ENCODE assay signal across 8 cellular contexts in the genomic region with DNA sequence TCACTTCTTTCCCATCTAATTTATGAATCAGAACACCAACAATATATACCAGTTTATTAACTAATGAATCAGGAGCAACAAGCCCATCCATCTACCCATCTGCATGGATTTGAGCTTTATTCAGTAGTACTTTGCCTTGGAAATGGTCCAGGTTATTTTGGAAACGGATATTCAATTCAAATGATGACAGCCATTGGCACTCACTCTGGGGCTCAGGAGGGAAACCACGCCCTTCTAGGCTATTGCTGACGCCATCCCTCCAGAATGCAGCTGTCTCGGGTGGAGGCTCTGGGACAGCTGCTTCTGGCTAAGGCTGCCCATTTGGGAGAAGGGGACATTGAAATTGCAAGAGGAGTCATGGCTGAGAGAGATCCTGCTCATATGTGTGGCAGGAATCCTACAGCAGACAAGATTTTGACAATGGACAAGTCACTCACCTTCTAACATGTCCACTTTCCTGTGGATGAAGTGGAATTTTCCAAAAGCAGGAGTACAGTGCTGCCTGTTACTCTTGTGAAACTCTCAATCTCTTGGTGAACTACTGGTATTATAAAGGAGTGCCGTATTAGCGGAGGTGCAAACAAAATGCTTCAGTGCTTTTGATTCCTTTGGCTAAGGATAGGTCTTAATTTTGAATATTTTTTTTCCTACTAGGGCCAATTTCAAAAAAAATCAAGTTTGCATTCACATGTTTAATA. TPM values are rescaled to one million over a fixed set of nuclear protein-coding genes. Genes with fewer than 3 reads are reported as not detected.
A peak's percentile ranks its signal among the peaks of the same experiment; 100 is the strongest.
DNase-seq lines count a peak whose midpoint lies in the region; ATAC-seq, FAIRE-seq and TF ChIP-seq lines count a peak whose summit lies in the region.

No MANE protein-coding gene starts in this region.

- POLR2A ChIA-PET in A549 (lab: Yijun Ruan, JAX): no interaction called here

- no peaks in the 10 kb centered on the region for H3K27me3 Mint-ChIP-seq in activated T-cell treated with anti-CD3 and anti-CD28 coated beads, Interleukin-2, amount 50 U/mL, for 4 hours (ENCODE audit: low read depth)

- H3K36me3 Mint-ChIP-seq in activated T-cell treated with anti-CD3 and anti-CD28 coated beads, Interleukin-2, amount 50 U/mL, for 4 hours (ENCODE audit: insufficient read depth): peaks cover 2% of the 10 kb centered on the region

- peaks cover 49% of the 10 kb centered on the region for H3K4me1 ChIP-seq in A549

- DNase-seq in A549 (ENCODE audit: low read depth in 1 of 2, low spot score in 1 of 2): peak; percentile 76 to 85
- peak; percentile 90 to 95 for DNase-seq in lung microvascular endothelial cell (ENCODE audit: low read depth in 2 of 2)
- DNase-seq in activated T-cell treated with anti-CD3 and anti-CD28 coated beads, Interleukin-2, amount 50 U/mL, for 4 hours: no peak
- DNase-seq in cortex of kidney (lab: John Stamatoyannopoulos, UW): no peak

- H3K4me1 Mint-ChIP-seq in activated T-cell treated with anti-CD3 and anti-CD28 coated beads, Interleukin-2, amount 50 U/mL, for 4 hours (ENCODE audit: low read depth): peaks cover 17% of the 10 kb centered on the region

- H3K4me3 ChIP-seq in A549: 0 out of 3 replicates have a peak overlapping the region, but pooled peaks have one; percentile 15

- no peak for TF ChIP-seq CTCF in A549 (IDR thresholded peaks at IDR 0.05)

- CTCF ChIA-PET in A549 (lab: Yijun Ruan, JAX): interaction anchor here (1.1 to 1.4 kb wide), 3 partner anchors 9 to 37 kb away, joined by 3 to 4 read pairs (median 3); no protein-coding TSS in a partner anchor

- ATAC-seq in A549: peak; percentile 95 to 96
- no peak for ATAC-seq in activated T-cell treated with anti-CD3 and anti-CD28 coated beads, Interleukin-2, amount 50 U/mL, for 4 hours
- no peak for ATAC-seq in GM18858 (IDR thresholded peaks at IDR 0.05; ENCODE audit: unreplicated experiment)
- ATAC-seq in GM21528 (IDR thresholded peaks at IDR 0.05; ENCODE audit: low FRiP score, unreplicated experiment): no peak

- H3K4me2 ChIP-seq in A549: peak overlapping the region; percentile 98

- H3K4me3 Mint-ChIP-seq in activated T-cell treated with anti-CD3 and anti-CD28 coated beads, Interleukin-2, amount 50 U/mL, for 4 hours: no peak overlapping the region

- peak in 1 of 2 experiments; percentile 8; a peak in 1 of 5 replicates for TF ChIP-seq EP300 in A549 (IDR thresholded peaks at IDR 0.05)
- TF ChIP-seq EP300 in Ishikawa (IDR thresholded peaks at IDR 0.05; ENCODE audit: borderline replicate concordance): no peak; the same call in 1 of the 2 replicates

- FAIRE-seq in A549 (lab: Jason Lieb, UNC): no peak

- TF ChIP-seq RAD21 in A549 (conservative IDR thresholded peaks at IDR 0.05 in 1 of 2, IDR thresholded peaks at IDR 0.05 in 1 of 2): no peak
- no peak for TF ChIP-seq RAD21 in Ishikawa (IDR thresholded peaks at IDR 0.05; ENCODE audit: low read depth)

- no peaks in the 10 kb centered on the region for H3K9me3 Mint-ChIP-seq in activated T-cell treated with anti-CD3 and anti-CD28 coated beads, Interleukin-2, amount 50 U/mL, for 4 hours

- H3K9me3 ChIP-seq in A549: no peaks in the 10 kb centered on the region

- 4% methylated on average over 4 of the region's 6 CpGs for WGBS in A549 (ENCODE audit: missing lambda C conversion rate)

- H3K27ac ChIP-seq in A549 (peak overlapping the region; percentile 85 to 94), cingulate gyrus (ENCODE audit: low read depth, low read length) (peak overlapping the region; percentile 33)

- no peak for TF ChIP-seq POLR2A in A549 (IDR thresholded peaks at IDR 0.05; ENCODE audit: low read length)

TF ChIP-seq in A549, 52 proteins besides CTCF, POLR2A, EP300 and RAD21 (continues in another document):
- TF ChIP-seq, protein P1, sequence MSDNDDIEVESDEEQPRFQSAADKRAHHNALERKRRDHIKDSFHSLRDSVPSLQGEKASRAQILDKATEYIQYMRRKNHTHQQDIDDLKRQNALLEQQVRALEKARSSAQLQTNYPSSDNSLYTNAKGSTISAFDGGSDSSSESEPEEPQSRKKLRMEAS (IDR thresholded peaks at IDR 0.05): peak; percentile 53
- no peak for TF ChIP-seq PHF8 (IDR thresholded peaks at IDR 0.05; ENCODE audit: borderline replicate concordance, low read depth)
- TF ChIP-seq GATA3 (IDR thresholded peaks at IDR 0.05; ENCODE audit: borderline replicate concordance): 0 out of 2 replicates have a peak, but pooled peaks have one; percentile 27
- TF ChIP-seq HOXA7 (CRISPR knock-in tag; IDR thresholded peaks at IDR 0.05): no peak
- TF ChIP-seq, protein P2, sequence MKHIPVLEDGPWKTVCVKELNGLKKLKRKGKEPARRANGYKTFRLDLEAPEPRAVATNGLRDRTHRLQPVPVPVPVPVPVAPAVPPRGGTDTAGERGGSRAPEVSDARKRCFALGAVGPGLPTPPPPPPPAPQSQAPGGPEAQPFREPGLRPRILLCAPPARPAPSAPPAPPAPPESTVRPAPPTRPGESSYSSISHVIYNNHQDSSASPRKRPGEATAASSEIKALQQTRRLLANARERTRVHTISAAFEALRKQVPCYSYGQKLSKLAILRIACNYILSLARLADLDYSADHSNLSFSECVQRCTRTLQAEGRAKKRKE (CRISPR knock-in tag; IDR thresholded peaks at IDR 0.05; ENCODE audit: low read depth): no peak
- 0 out of 3 replicates have a peak, but pooled peaks have one; percentile 13 for TF ChIP-seq SMC3 (IDR thresholded peaks at IDR 0.05)
- TF ChIP-seq FOSL2 (IDR thresholded peaks at IDR 0.05): no peak
- peak; percentile 36 for TF ChIP-seq FOSL2 (CRISPR knock-in tag; IDR thresholded peaks at IDR 0.05)
- TF ChIP-seq JUNB (IDR thresholded peaks at IDR 0.05): no peak
- TF ChIP-seq ZSCAN20 (CRISPR knock-in tag; IDR thresholded peaks at IDR 0.05): no peak
- TF ChIP-seq RNF2 (IDR thresholded peaks at IDR 0.05; ENCODE audit: borderline replicate concordance, low read depth): no peak
- no peak for TF ChIP-seq MAZ (IDR thresholded peaks at IDR 0.05; ENCODE audit: borderline replicate concordance, low read depth, low read length)
- TF ChIP-seq, protein P3, sequence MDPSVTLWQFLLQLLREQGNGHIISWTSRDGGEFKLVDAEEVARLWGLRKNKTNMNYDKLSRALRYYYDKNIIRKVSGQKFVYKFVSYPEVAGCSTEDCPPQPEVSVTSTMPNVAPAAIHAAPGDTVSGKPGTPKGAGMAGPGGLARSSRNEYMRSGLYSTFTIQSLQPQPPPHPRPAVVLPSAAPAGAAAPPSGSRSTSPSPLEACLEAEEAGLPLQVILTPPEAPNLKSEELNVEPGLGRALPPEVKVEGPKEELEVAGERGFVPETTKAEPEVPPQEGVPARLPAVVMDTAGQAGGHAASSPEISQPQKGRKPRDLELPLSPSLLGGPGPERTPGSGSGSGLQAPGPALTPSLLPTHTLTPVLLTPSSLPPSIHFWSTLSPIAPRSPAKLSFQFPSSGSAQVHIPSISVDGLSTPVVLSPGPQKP (IDR thresholded peaks at IDR 0.05; ENCODE audit: low read depth, low read length): no peak
- no peak for TF ChIP-seq NPAS2 (CRISPR knock-in tag; IDR thresholded peaks at IDR 0.05; ENCODE audit: borderline replicate concordance)

TF ChIP-seq in Ishikawa, 13 proteins besides CTCF, POLR2A, EP300 and RAD21 (continues in another document):
- TF ChIP-seq, protein P4, sequence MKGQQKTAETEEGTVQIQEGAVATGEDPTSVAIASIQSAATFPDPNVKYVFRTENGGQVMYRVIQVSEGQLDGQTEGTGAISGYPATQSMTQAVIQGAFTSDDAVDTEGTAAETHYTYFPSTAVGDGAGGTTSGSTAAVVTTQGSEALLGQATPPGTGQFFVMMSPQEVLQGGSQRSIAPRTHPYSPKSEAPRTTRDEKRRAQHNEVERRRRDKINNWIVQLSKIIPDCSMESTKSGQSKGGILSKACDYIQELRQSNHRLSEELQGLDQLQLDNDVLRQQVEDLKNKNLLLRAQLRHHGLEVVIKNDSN (IDR thresholded peaks at IDR 0.05): no peak
- TF ChIP-seq TAF1 (IDR thresholded peaks at IDR 0.05; ENCODE audit: low read depth) (no peak), ZBTB7A (IDR thresholded peaks at IDR 0.05; ENCODE audit: low read depth) (no peak), CREB1 (IDR thresholded peaks at IDR 0.05; ENCODE audit: low read depth) (no peak), EGR1 (IDR thresholded peaks at IDR 0.05) (no peak), FOXM1 (IDR thresholded peaks at IDR 0.05; ENCODE audit: borderline replicate concordance, low read depth) (peak; percentile 82; the same call in 1 of the 2 replicates), TEAD4 (IDR thresholded peaks at IDR 0.05) (peak; percentile 85)
- TF ChIP-seq, protein P1 (IDR thresholded peaks at IDR 0.05): no peak

RNA-seq across cellular contexts. Expression of a gene that starts 29.3 kb away (rescaled TPM):
- polyA plus RNA-seq in A549 (2011; rRNA removed) (22.3 and 24.5 TPM in 2 replicates), A549 (2017; fragmentation: RNase III; extraction: RNeasy Plus Mini Kit Qiagen cat#74134 plus additional on column Dnase treatment) (10.3 to 12.9 TPM (median 12.2 TPM) in 3 replicates)
- 10.9 and 11.9 TPM in 2 replicates for polyA plus RNA-seq in A549 (2012; cell fraction: cytosol; rRNA removed)
- 14.7 and 15.0 TPM in 2 replicates for polyA plus RNA-seq in A549 (2012; cell fraction: nucleus; rRNA removed)
- 31.7 and 35.0 TPM in 2 replicates for polyA minus RNA-seq in A549 (2011; rRNA and poly(A)+ RNA removed)
- 21.2 and 32.0 TPM in 2 replicates for total RNA-seq in lung microvascular endothelial cell
- 10 to 100 TPM; 17.2 to 22.3 (median 22.2) TPM for total RNA-seq in activated T-cell treated with anti-CD3 and anti-CD28 coated beads, Interleukin-2, amount 50 U/mL, for 4 hours

Comparison
In these comparisons a context has a peak if more than half of its experiments do, and no peak if none do; other contexts are left out.
1. ATAC-seq: peak in A549 (2 of 2); none in activated T-cell treated with anti-CD3 and anti-CD28 coated beads, Interleukin-2, amount 50 U/mL, for 4 hours (0 of 2), GM18858 (single experiment) and GM21528 (single experiment).
2. DNase-seq: peak in A549 (2 of 2) and lung microvascular endothelial cell (2 of 2); none in activated T-cell treated with anti-CD3 and anti-CD28 coated beads, Interleukin-2, amount 50 U/mL, for 4 hours (single experiment) and cortex of kidney (single experiment).